Comparison of ENCODE assay signal across 1 cellular context in the genomic region with DNA sequence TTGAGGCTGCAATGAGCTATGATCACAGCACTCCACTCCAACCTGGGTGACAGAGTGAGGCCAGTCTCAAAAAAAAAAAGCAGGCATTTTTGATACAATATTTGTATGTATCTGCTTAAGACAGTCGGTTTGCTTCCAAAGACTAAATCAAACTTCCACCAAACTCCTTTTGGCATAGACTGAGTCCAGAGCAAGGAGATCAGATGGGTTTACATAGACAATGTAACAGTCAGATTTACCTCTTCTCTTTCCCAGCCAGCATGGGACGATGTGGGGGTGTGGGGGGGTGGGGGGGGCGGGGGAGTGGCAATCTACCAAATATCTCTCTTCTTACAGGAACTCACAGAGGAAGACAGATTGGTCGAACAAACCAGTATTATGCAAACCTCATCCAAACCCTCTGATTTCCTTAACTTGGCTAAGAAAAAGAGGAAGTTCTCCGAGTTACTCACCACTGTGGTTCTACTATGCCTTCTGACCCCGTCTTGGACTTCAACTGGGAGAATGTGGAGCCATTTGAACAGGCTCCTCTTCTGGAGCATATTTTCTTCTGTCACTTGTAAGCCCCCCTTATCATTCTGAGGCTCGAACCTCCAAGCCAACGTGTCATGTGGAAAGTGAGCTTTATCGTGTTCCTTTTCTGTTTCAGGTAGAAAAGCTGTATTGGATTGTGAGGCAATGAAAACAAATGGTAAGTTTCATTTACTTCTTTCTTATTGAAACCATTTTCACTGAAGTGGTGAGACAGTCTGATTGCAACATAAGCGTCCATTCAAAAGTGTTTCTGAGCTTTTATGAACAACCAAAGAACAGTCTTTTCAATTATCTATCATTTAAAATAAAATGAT.
TF ChIP-seq lines count a peak whose summit lies in the region.

A gene with protein sequence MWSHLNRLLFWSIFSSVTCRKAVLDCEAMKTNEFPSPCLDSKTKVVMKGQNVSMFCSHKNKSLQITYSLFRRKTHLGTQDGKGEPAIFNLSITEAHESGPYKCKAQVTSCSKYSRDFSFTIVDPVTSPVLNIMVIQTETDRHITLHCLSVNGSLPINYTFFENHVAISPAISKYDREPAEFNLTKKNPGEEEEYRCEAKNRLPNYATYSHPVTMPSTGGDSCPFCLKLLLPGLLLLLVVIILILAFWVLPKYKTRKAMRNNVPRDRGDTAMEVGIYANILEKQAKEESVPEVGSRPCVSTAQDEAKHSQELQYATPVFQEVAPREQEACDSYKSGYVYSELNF (plus strand): TSS at position 451 of the 848 bp plus-strand sequence. CDS start 54 bp downstream, at position 505.

TF ChIP-seq in K562, 482 proteins besides CTCF, POLR2A, EP300 and RAD21 (continued from another document and continues in another):
- TF ChIP-seq, protein P1, sequence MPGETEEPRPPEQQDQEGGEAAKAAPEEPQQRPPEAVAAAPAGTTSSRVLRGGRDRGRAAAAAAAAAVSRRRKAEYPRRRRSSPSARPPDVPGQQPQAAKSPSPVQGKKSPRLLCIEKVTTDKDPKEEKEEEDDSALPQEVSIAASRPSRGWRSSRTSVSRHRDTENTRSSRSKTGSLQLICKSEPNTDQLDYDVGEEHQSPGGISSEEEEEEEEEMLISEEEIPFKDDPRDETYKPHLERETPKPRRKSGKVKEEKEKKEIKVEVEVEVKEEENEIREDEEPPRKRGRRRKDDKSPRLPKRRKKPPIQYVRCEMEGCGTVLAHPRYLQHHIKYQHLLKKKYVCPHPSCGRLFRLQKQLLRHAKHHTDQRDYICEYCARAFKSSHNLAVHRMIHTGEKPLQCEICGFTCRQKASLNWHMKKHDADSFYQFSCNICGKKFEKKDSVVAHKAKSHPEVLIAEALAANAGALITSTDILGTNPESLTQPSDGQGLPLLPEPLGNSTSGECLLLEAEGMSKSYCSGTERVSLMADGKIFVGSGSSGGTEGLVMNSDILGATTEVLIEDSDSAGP (CRISPR knock-in tag; IDR thresholded peaks at IDR 0.05), result no peak
- no peak for TF ChIP-seq HCFC1 (IDR thresholded peaks at IDR 0.05; ENCODE audit: low read depth, low read length)
- TF ChIP-seq, protein P2, sequence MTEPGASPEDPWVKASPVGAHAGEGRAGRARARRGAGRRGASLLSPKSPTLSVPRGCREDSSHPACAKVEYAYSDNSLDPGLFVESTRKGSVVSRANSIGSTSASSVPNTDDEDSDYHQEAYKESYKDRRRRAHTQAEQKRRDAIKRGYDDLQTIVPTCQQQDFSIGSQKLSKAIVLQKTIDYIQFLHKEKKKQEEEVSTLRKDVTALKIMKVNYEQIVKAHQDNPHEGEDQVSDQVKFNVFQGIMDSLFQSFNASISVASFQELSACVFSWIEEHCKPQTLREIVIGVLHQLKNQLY (CRISPR knock-in tag; conservative IDR thresholded peaks at IDR 0.05), result 0 out of 4 replicates have a peak, but pooled peaks of 1 of the 2 experiments have one; percentile 33
- TF ChIP-seq NFATC3 (IDR thresholded peaks at IDR 0.05), result no peak
- TF ChIP-seq, protein P3, sequence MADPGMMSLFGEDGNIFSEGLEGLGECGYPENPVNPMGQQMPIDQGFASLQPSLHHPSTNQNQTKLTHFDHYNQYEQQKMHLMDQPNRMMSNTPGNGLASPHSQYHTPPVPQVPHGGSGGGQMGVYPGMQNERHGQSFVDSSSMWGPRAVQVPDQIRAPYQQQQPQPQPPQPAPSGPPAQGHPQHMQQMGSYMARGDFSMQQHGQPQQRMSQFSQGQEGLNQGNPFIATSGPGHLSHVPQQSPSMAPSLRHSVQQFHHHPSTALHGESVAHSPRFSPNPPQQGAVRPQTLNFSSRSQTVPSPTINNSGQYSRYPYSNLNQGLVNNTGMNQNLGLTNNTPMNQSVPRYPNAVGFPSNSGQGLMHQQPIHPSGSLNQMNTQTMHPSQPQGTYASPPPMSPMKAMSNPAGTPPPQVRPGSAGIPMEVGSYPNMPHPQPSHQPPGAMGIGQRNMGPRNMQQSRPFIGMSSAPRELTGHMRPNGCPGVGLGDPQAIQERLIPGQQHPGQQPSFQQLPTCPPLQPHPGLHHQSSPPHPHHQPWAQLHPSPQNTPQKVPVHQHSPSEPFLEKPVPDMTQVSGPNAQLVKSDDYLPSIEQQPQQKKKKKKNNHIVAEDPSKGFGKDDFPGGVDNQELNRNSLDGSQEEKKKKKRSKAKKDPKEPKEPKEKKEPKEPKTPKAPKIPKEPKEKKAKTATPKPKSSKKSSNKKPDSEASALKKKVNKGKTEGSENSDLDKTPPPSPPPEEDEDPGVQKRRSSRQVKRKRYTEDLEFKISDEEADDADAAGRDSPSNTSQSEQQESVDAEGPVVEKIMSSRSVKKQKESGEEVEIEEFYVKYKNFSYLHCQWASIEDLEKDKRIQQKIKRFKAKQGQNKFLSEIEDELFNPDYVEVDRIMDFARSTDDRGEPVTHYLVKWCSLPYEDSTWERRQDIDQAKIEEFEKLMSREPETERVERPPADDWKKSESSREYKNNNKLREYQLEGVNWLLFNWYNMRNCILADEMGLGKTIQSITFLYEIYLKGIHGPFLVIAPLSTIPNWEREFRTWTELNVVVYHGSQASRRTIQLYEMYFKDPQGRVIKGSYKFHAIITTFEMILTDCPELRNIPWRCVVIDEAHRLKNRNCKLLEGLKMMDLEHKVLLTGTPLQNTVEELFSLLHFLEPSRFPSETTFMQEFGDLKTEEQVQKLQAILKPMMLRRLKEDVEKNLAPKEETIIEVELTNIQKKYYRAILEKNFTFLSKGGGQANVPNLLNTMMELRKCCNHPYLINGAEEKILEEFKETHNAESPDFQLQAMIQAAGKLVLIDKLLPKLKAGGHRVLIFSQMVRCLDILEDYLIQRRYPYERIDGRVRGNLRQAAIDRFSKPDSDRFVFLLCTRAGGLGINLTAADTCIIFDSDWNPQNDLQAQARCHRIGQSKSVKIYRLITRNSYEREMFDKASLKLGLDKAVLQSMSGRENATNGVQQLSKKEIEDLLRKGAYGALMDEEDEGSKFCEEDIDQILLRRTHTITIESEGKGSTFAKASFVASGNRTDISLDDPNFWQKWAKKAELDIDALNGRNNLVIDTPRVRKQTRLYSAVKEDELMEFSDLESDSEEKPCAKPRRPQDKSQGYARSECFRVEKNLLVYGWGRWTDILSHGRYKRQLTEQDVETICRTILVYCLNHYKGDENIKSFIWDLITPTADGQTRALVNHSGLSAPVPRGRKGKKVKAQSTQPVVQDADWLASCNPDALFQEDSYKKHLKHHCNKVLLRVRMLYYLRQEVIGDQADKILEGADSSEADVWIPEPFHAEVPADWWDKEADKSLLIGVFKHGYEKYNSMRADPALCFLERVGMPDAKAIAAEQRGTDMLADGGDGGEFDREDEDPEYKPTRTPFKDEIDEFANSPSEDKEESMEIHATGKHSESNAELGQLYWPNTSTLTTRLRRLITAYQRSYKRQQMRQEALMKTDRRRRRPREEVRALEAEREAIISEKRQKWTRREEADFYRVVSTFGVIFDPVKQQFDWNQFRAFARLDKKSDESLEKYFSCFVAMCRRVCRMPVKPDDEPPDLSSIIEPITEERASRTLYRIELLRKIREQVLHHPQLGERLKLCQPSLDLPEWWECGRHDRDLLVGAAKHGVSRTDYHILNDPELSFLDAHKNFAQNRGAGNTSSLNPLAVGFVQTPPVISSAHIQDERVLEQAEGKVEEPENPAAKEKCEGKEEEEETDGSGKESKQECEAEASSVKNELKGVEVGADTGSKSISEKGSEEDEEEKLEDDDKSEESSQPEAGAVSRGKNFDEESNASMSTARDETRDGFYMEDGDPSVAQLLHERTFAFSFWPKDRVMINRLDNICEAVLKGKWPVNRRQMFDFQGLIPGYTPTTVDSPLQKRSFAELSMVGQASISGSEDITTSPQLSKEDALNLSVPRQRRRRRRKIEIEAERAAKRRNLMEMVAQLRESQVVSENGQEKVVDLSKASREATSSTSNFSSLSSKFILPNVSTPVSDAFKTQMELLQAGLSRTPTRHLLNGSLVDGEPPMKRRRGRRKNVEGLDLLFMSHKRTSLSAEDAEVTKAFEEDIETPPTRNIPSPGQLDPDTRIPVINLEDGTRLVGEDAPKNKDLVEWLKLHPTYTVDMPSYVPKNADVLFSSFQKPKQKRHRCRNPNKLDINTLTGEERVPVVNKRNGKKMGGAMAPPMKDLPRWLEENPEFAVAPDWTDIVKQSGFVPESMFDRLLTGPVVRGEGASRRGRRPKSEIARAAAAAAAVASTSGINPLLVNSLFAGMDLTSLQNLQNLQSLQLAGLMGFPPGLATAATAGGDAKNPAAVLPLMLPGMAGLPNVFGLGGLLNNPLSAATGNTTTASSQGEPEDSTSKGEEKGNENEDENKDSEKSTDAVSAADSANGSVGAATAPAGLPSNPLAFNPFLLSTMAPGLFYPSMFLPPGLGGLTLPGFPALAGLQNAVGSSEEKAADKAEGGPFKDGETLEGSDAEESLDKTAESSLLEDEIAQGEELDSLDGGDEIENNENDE (IDR thresholded peaks at IDR 0.05; ENCODE audit: low read depth, low read length), result no peak
- 0 out of 2 replicates have a peak, but pooled peaks have one; percentile 46 for TF ChIP-seq SMARCC2 (IDR thresholded peaks at IDR 0.05; ENCODE audit: low read depth)
- TF ChIP-seq HNRNPLL (IDR thresholded peaks at IDR 0.05; ENCODE audit: low read depth, low read length, poor library complexity, severe bottlenecking), result no peak
- TF ChIP-seq, protein P4, sequence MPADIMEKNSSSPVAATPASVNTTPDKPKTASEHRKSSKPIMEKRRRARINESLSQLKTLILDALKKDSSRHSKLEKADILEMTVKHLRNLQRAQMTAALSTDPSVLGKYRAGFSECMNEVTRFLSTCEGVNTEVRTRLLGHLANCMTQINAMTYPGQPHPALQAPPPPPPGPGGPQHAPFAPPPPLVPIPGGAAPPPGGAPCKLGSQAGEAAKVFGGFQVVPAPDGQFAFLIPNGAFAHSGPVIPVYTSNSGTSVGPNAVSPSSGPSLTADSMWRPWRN (IDR thresholded peaks at IDR 0.05; ENCODE audit: low read depth), result no peak
- no peak for TF ChIP-seq SIRT6 (IDR thresholded peaks at IDR 0.05; ENCODE audit: low read depth, low read length)
- peak; percentile 77 to 82 for TF ChIP-seq KDM1A (IDR thresholded peaks at IDR 0.05)
- TF ChIP-seq ZNF354B (CRISPR knock-in tag; IDR thresholded peaks at IDR 0.05), result no peak
- no peak for TF ChIP-seq ZSCAN29 (IDR thresholded peaks at IDR 0.05)
- no peak for TF ChIP-seq C11orf30 (IDR thresholded peaks at IDR 0.05; ENCODE audit: low read depth)
- 0 out of 4 replicates have a peak, but pooled peaks of 1 of the 2 experiments have one; percentile 13 for TF ChIP-seq FOXK2 (conservative IDR thresholded peaks at IDR 0.05 in 1 of 2, IDR thresholded peaks at IDR 0.05 in 1 of 2; ENCODE audit: low read depth in 2 of 2)
- TF ChIP-seq KDM5B (IDR thresholded peaks at IDR 0.05; ENCODE audit: insufficient replicate concordance, low read depth, low read length), result peak; percentile 62
- TF ChIP-seq, protein P5, sequence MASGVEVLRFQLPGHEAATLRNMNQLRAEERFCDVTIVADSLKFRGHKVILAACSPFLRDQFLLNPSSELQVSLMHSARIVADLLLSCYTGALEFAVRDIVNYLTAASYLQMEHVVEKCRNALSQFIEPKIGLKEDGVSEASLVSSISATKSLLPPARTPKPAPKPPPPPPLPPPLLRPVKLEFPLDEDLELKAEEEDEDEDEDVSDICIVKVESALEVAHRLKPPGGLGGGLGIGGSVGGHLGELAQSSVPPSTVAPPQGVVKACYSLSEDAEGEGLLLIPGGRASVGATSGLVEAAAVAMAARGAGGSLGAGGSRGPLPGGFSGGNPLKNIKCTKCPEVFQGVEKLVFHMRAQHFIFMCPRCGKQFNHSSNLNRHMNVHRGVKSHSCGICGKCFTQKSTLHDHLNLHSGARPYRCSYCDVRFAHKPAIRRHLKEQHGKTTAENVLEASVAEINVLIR (CRISPR knock-in tag; IDR thresholded peaks at IDR 0.05), result no peak
- no peak for TF ChIP-seq RNF2 (IDR thresholded peaks at IDR 0.05)
- no peak for TF ChIP-seq PCBP1 (IDR thresholded peaks at IDR 0.05; ENCODE audit: low read depth, low read length, poor library complexity, severe bottlenecking)
- 0 out of 2 replicates have a peak, but pooled peaks have one; percentile 5 for TF ChIP-seq CREM (IDR thresholded peaks at IDR 0.05; ENCODE audit: low read depth)
- peak; percentile 75; the same call in 1 of the 2 replicates for TF ChIP-seq ZNF740 (CRISPR knock-in tag; IDR thresholded peaks at IDR 0.05)
- peak in 1 of 2 experiments; percentile 98; a peak in 2 of 4 replicates for TF ChIP-seq ZNF740 (tag; IDR thresholded peaks at IDR 0.05)
- TF ChIP-seq, protein P6, sequence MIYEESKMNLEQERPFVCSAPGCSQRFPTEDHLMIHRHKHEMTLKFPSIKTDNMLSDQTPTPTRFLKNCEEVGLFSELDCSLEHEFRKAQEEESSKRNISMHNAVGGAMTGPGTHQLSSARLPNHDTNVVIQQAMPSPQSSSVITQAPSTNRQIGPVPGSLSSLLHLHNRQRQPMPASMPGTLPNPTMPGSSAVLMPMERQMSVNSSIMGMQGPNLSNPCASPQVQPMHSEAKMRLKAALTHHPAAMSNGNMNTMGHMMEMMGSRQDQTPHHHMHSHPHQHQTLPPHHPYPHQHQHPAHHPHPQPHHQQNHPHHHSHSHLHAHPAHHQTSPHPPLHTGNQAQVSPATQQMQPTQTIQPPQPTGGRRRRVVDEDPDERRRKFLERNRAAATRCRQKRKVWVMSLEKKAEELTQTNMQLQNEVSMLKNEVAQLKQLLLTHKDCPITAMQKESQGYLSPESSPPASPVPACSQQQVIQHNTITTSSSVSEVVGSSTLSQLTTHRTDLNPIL (CRISPR knock-in tag; IDR thresholded peaks at IDR 0.05), result no peak
- no peak for TF ChIP-seq KLF16 (IDR thresholded peaks at IDR 0.05)
- no peak for TF ChIP-seq MYNN (IDR thresholded peaks at IDR 0.05)
- no peak for TF ChIP-seq MYNN (CRISPR knock-in tag; IDR thresholded peaks at IDR 0.05)
- TF ChIP-seq FOXJ2 (tag; IDR thresholded peaks at IDR 0.05), result no peak
- TF ChIP-seq, protein P7, sequence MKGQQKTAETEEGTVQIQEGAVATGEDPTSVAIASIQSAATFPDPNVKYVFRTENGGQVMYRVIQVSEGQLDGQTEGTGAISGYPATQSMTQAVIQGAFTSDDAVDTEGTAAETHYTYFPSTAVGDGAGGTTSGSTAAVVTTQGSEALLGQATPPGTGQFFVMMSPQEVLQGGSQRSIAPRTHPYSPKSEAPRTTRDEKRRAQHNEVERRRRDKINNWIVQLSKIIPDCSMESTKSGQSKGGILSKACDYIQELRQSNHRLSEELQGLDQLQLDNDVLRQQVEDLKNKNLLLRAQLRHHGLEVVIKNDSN (CRISPR knock-in tag; IDR thresholded peaks at IDR 0.05), result no peak
- TF ChIP-seq WHSC1 (IDR thresholded peaks at IDR 0.05; ENCODE audit: low read length), result no peak
